8 cellular contexts compared by ENCODE assay signal in genomic region chr22:44024288-44024908, GRCh38. TPM values are rescaled to one million over a fixed set of nuclear protein-coding genes. Genes with fewer than 3 reads are reported as not detected.
DNase-seq lines count a peak whose midpoint lies in the region; ATAC-seq, FAIRE-seq and TF ChIP-seq lines count a peak whose summit lies in the region.

Gene PARVB, plus strand, starts transcription at chr22:44024302. Its CDS starts 38 bp downstream, at chr22:44024340.

- H3K4me1 ChIP-seq in iPS DF 6.9 (ENCODE audit: control insufficient read depth, insufficient read depth, low read length) (peaks cover 3% of the 10 kb centered on the region; the same call in 1 of the 2 replicates), gastrocnemius medialis (peaks cover 69 to 81% of the 10 kb centered on the region in 2 donors)

- intact Hi-C loops in gastrocnemius medialis (cut with DNase I; ENCODE audit: low total_unique reads), result no loop called here

- H3K27ac ChIP-seq in iPS DF 6.9 (ENCODE audit: low read length), result no peak within 1 kb of the TSS
- peak within 1 kb of the TSS; percentile 94 to 98 (median 97) for H3K27ac ChIP-seq in gastrocnemius medialis

- WGBS in iPS DF 6.9 (ENCODE audit: insufficient coverage, insufficient read length), result no CpG with 5 or more reads among the region's 82 CpGs

- ATAC-seq in gastrocnemius medialis (peak; percentile 8 to 12), HG03469 (IDR thresholded peaks at IDR 0.05; ENCODE audit: unreplicated experiment) (no peak), GM21423 (IDR thresholded peaks at IDR 0.05; ENCODE audit: unreplicated experiment) (no peak)

- in situ Hi-C loops in astrocyte of the cerebellum (cut with HindIII; ENCODE audit: low sequenced_read_pairs), result loop anchor here (10.0 to 25.0 kb wide), 2 partner anchors 280 to 563 kb away; no protein-coding TSS in a partner anchor
- in situ Hi-C loops in gastrocnemius medialis (cut with MboI; ENCODE audit: low sequenced_read_pairs in 4 of 4), result loop anchor here in 1 of 4 donors (10.0 kb wide), 1 partner anchor 60 kb away; no protein-coding TSS in a partner anchor

- peak; percentile 91 for FAIRE-seq in GM12891 (lab: Jason Lieb, UNC)

- DNase-seq in GM12891 (ENCODE audit: insufficient read length, low spot score) (peak; percentile 31), NB4 (ENCODE audit: low read depth) (peak; percentile 55), astrocyte of the cerebellum (ENCODE audit: low read depth) (no peak), iPS DF 6.9 (ENCODE audit: low read depth, low spot score) (no peak), gastrocnemius medialis (no peak), NCI-H2196 treated with DMSO at 0.1 percent for 48 hours (lab: John Stamatoyannopoulos, UW; ENCODE audit: unreplicated experiment) (no peak)

- H3K4me3 ChIP-seq in NB4 (ENCODE audit: low read depth, low read length) (peak within 1 kb of the TSS; percentile 80), astrocyte of the cerebellum (ENCODE audit: low read depth, low read length) (peak within 1 kb of the TSS; percentile 42), iPS DF 6.9 (ENCODE audit: low read length) (peak within 1 kb of the TSS; percentile 64), gastrocnemius medialis (peak within 1 kb of the TSS; percentile 57 to 79 (median 74))

- no peaks in the 10 kb centered on the region for H3K36me3 ChIP-seq in iPS DF 6.9 (ENCODE audit: control insufficient read depth, insufficient read depth, low read length)
- no peaks in the 10 kb centered on the region for H3K36me3 ChIP-seq in gastrocnemius medialis

- H3K9me3 ChIP-seq in iPS DF 6.9 (ENCODE audit: control insufficient read depth, insufficient read depth, low read length), result no peaks in the 10 kb centered on the region
- H3K9me3 ChIP-seq in gastrocnemius medialis, result no peaks in the 10 kb centered on the region

- TF ChIP-seq POLR2A in GM12891 (IDR thresholded peaks at IDR 0.05; ENCODE audit: low read depth, low read length), result peak; percentile 19; the same call in 1 of the 2 replicates
- peak; percentile 27 for TF ChIP-seq POLR2A in NB4 (IDR thresholded peaks at IDR 0.05; ENCODE audit: extremely low read depth, insufficient read length)
- peak; percentile 50 to 64 for TF ChIP-seq POLR2A in gastrocnemius medialis (IDR thresholded peaks at IDR 0.05)

- TF ChIP-seq CTCF in NB4 (IDR thresholded peaks at IDR 0.05; ENCODE audit: low read depth, low read length) (no peak), astrocyte of the cerebellum (IDR thresholded peaks at IDR 0.05; ENCODE audit: low read depth, low read length, missing control alignments) (no peak), gastrocnemius medialis (IDR thresholded peaks at IDR 0.05 in 4 of 5, conservative IDR thresholded peaks at IDR 0.05 in 1 of 5) (no peak)

- H3K27me3 ChIP-seq in iPS DF 6.9 (ENCODE audit: control insufficient read depth, insufficient read depth, low read length) (no peaks in the 10 kb centered on the region), gastrocnemius medialis (no peaks in the 10 kb centered on the region)

TF ChIP-seq in GM12891, 5 proteins besides CTCF, POLR2A, EP300 and RAD21:
- TF ChIP-seq TAF1 (IDR thresholded peaks at IDR 0.05; ENCODE audit: low read depth, low read length) (peak; percentile 7; the same call in 1 of the 2 replicates), PAX5 (IDR thresholded peaks at IDR 0.05; ENCODE audit: insufficient read depth, low read length, severe bottlenecking) (no peak)

RNA-seq across cellular contexts. Expression of gene PARVB, which starts in this region (rescaled TPM):
- 190 TPM for polyA plus RNA-seq in GM12891 (2012; ENCODE audit: low read depth, missing spikeins)
- total RNA-seq in gastrocnemius medialis, result 100 to 1,000 TPM; 120 to 201 (median 147) TPM

Comparison
In these comparisons a context has a peak if more than half of its experiments do, and no peak if none do; other contexts are left out.
1. DNase-seq: peak in GM12891 (single experiment) and NB4 (single experiment); none in astrocyte of the cerebellum (single experiment), iPS DF 6.9 (single experiment), gastrocnemius medialis (0 of 2) and NCI-H2196 treated with DMSO at 0.1 percent for 48 hours (single experiment).
2. ATAC-seq: peak in gastrocnemius medialis (2 of 2); none in HG03469 (single experiment) and GM21423 (single experiment).
3. Peak in every context shown above with its lines, with median percentiles within 50 percentile points of each other: POLR2A ChIP-seq and H3K4me3 ChIP-seq.